8 cellular contexts compared by ENCODE assay signal in genomic region chr5:43773032-43773830, GRCh38.
DNase-seq lines count a peak whose midpoint lies in the region; ATAC-seq and TF ChIP-seq lines count a peak whose summit lies in the region.
"Had no signal": no experiment of that assay in that cellular context is flagged by ENCODE, and none has a peak within 500 bp of the region (broad histone marks: within the 10 kb centered on the region; RNA-seq: fewer than 3 reads in every experiment).

No MANE protein-coding gene starts in this region.

- peak; percentile 40 for ATAC-seq in omental fat pad (ENCODE audit: low FRiP score)
- no peak for ATAC-seq in GM19463 (IDR thresholded peaks at IDR 0.05; ENCODE audit: unreplicated experiment)

- DNase-seq in GM04503 (ENCODE audit: low read depth) (peak; percentile 46), MV-4-11 (lab: John Stamatoyannopoulos, UW) (peak; percentile 65), dermis microvascular lymphatic vessel endothelial cell (ENCODE audit: low read depth in 2 of 2) (peak; percentile 25 to 47), omental fat pad (ENCODE audit: low spot score) (no peak), NCI-H2029 treated with DMSO at 0.1 percent for 48 hours (lab: John Stamatoyannopoulos, UW) (no peak), pons (ENCODE audit: low spot score) (no peak)
- DNase-seq: activated CD8-positive, alpha-beta memory T cell treated with anti-CD3 and anti-CD28 coated beads, Interleukin-2, amount 50 U/mL, for 4 hours had no signal

- TF ChIP-seq CTCF in omental fat pad (IDR thresholded peaks at IDR 0.05): no peak

Comparison
In these comparisons a context has a peak if more than half of its experiments do, and no peak if none do; other contexts are left out.
1. DNase-seq: peak in GM04503 (single experiment), MV-4-11 (single experiment) and dermis microvascular lymphatic vessel endothelial cell (2 of 2); none in omental fat pad (single experiment), NCI-H2029 treated with DMSO at 0.1 percent for 48 hours (single experiment) and pons (single experiment).